8 cellular contexts compared by ENCODE assay signal in genomic region chr9:70413798-70414775, GRCh38. TPM values are rescaled to one million over a fixed set of nuclear protein-coding genes. Genes with fewer than 3 reads are reported as not detected.
A peak's percentile ranks its signal among the peaks of the same experiment; 100 is the strongest.
DNase-seq lines count a peak whose midpoint lies in the region; ATAC-seq and TF ChIP-seq lines count a peak whose summit lies in the region.

KLF9 (minus strand) TSS chr9:70414657; CDS start chr9:70413363, 1,294 bp downstream.

- H3K9me3 ChIP-seq in HEK293 (ENCODE audit: control insufficient read depth, insufficient read depth, low read depth, low read length) (no peaks in the 10 kb centered on the region), suprapubic skin (no peaks in the 10 kb centered on the region)

- 2% methylated on average over 25 of the region's 48 CpGs for WGBS in suprapubic skin

- peak; percentile 73 to 82 for ATAC-seq in activated naive CD4-positive, alpha-beta T cell treated with anti-CD3 and anti-CD28 coated beads, Interleukin-2, amount 50 U/mL, for 72 hours

- POLR2A ChIA-PET in HEK293 (lab: Yijun Ruan, JAX) = interaction anchor here (0.8 to 1.9 kb wide), 11 partner anchors 9 to 542 kb away, joined by 3 to 11 read pairs (median 4); no protein-coding TSS in a partner anchor

- H3K4me1 ChIP-seq in HEK293 (ENCODE audit: control insufficient read depth, insufficient read depth, low read length) (peaks cover 4% of the 10 kb centered on the region; the same call in 1 of the 2 replicates), suprapubic skin (peaks cover 53% of the 10 kb centered on the region)

- H3K36me3 ChIP-seq in HEK293 (ENCODE audit: control insufficient read depth in 2 of 2, insufficient read depth in 1 of 2, low read length in 2 of 2) (no peaks in the 10 kb centered on the region), suprapubic skin (no peaks in the 10 kb centered on the region)

- TF ChIP-seq POLR2A in suprapubic skin (IDR thresholded peaks at IDR 0.05) = peak; percentile 66 to 95

- peak within 1 kb of the TSS; percentile 94 for H3K4me3 ChIP-seq in HEK293 (ENCODE audit: low read depth, low read length)
- peak within 1 kb of the TSS; percentile 98 for H3K4me3 ChIP-seq in suprapubic skin

- DNase-seq in GM03348 (ENCODE audit: low spot score) = peak; percentile 91
- peak; percentile 96 for DNase-seq in MV-4-11 (lab: John Stamatoyannopoulos, UW)
- peak; percentile 78 for DNase-seq in SKM-1 treated with dmso at 0.1 percent for 144 hours (lab: John Stamatoyannopoulos, UW; ENCODE audit: unreplicated experiment)
- DNase-seq in activated naive CD4-positive, alpha-beta T cell treated with anti-CD3 and anti-CD28 coated beads, Interleukin-2, amount 50 U/mL, for 72 hours (ENCODE audit: low spot score in 2 of 2) = peak; percentile 82 to 91
- peak; percentile 98 for DNase-seq in globus pallidus (ENCODE audit: low spot score)
- DNase-seq in occipital lobe (lab: John Stamatoyannopoulos, UW) = peak; percentile 91
- DNase-seq in suprapubic skin (ENCODE audit: low spot score in 2 of 2) = peak; percentile 98

- H3K27ac Mint-ChIP-seq in activated naive CD4-positive, alpha-beta T cell treated with anti-CD3 and anti-CD28 coated beads, Interleukin-2, amount 50 U/mL, for 72 hours = peak within 1 kb of the TSS; percentile 99 to 100

- H3K9me3 Mint-ChIP-seq in activated naive CD4-positive, alpha-beta T cell treated with anti-CD3 and anti-CD28 coated beads, Interleukin-2, amount 50 U/mL, for 72 hours = no peaks in the 10 kb centered on the region

- H3K27me3 ChIP-seq in suprapubic skin = no peaks in the 10 kb centered on the region

- CTCF ChIA-PET in HEK293 (lab: Yijun Ruan, JAX) = interaction anchor here (0.8 to 2.0 kb wide), 10 partner anchors 10 to 188 kb away, joined by 3 to 16 read pairs (median 3); no protein-coding TSS in a partner anchor

- peaks cover 11 to 15% of the 10 kb centered on the region in 2 donors for H3K36me3 Mint-ChIP-seq in activated naive CD4-positive, alpha-beta T cell treated with anti-CD3 and anti-CD28 coated beads, Interleukin-2, amount 50 U/mL, for 72 hours

- TF ChIP-seq CTCF in HEK293 (tag by site-specific recombination; IDR thresholded peaks at IDR 0.05) (0 out of 2 replicates have a peak, but pooled peaks have one; percentile 14), suprapubic skin (IDR thresholded peaks at IDR 0.05) (no peak)

- H3K27ac ChIP-seq in HEK293 (ENCODE audit: extremely low read depth, low read depth, low read length) = peak within 1 kb of the TSS; percentile 79
- H3K27ac ChIP-seq in suprapubic skin = peak within 1 kb of the TSS; percentile 100

- peak; percentile 75 for TF ChIP-seq EP300 in suprapubic skin (IDR thresholded peaks at IDR 0.05)

TF ChIP-seq in HEK293, 187 proteins besides CTCF, POLR2A, EP300 and RAD21 (continues in another document):
- TF ChIP-seq ZNF785 (tag by site-specific recombination; IDR thresholded peaks at IDR 0.05) (no peak), AEBP2 (tag by site-specific recombination; IDR thresholded peaks at IDR 0.05; ENCODE audit: borderline replicate concordance) (no peak), ZFP37 (tag by site-specific recombination; IDR thresholded peaks at IDR 0.05) (peak; percentile 68; the same call in 1 of the 2 replicates), PRDM6 (tag by site-specific recombination; IDR thresholded peaks at IDR 0.05) (peak; percentile 63; the same call in 1 of the 2 replicates), ZBTB48 (tag by site-specific recombination; IDR thresholded peaks at IDR 0.05) (no peak), TRIM28 (IDR thresholded peaks at IDR 0.05; ENCODE audit: borderline replicate concordance, low read length) (peak; percentile 73; the same call in 1 of the 2 replicates), BCL11B (tag by site-specific recombination; IDR thresholded peaks at IDR 0.05; ENCODE audit: low read depth) (0 out of 2 replicates have a peak, but pooled peaks have one; percentile 22), ZFP69B (tag by site-specific recombination; IDR thresholded peaks at IDR 0.05) (peak; percentile 99), KLF9 (tag by site-specific recombination; IDR thresholded peaks at IDR 0.05; ENCODE audit: low read depth) (no peak), ZBTB26 (tag by site-specific recombination; optimal IDR thresholded peaks at IDR 0.05) (peak; percentile 38), GLIS1 (tag by site-specific recombination; IDR thresholded peaks at IDR 0.05) (peak; percentile 52; the same call in 1 of the 2 replicates), ZNF473 (tag by site-specific recombination; IDR thresholded peaks at IDR 0.05) (no peak), ZNF394 (tag by site-specific recombination; IDR thresholded peaks at IDR 0.05; ENCODE audit: borderline replicate concordance) (0 out of 2 replicates have a peak, but pooled peaks have one; percentile 50), ZBTB10 (tag by site-specific recombination; IDR thresholded peaks at IDR 0.05) (peak; percentile 79; the same call in 1 of the 2 replicates), ZNF24 (tag by site-specific recombination; IDR thresholded peaks at IDR 0.05) (0 out of 2 replicates have a peak, but pooled peaks have one; percentile 47), ZNF16 (tag by site-specific recombination; IDR thresholded peaks at IDR 0.05; ENCODE audit: low read depth) (no peak), GFI1B (tag by site-specific recombination; IDR thresholded peaks at IDR 0.05) (no peak), ZNF335 (tag by site-specific recombination; conservative IDR thresholded peaks at IDR 0.05) (peak; percentile 90), ZNF202 (tag by site-specific recombination; IDR thresholded peaks at IDR 0.05; ENCODE audit: borderline replicate concordance) (no peak), ZSCAN30 (tag by site-specific recombination; IDR thresholded peaks at IDR 0.05) (peak; percentile 50), SETDB1 (IDR thresholded peaks at IDR 0.05; ENCODE audit: insufficient read length, low read length) (peak; percentile 47), ZNF174 (tag by site-specific recombination; IDR thresholded peaks at IDR 0.05) (no peak), REPIN1 (tag by site-specific recombination; IDR thresholded peaks at IDR 0.05; ENCODE audit: low read depth) (no peak)

RNA-seq across cellular contexts. Expression of gene KLF9, which starts in this region (rescaled TPM):
- 10 to 100 TPM; 22.6 to 25.1 TPM for total RNA-seq in activated naive CD4-positive, alpha-beta T cell treated with anti-CD3 and anti-CD28 coated beads, Interleukin-2, amount 50 U/mL, for 72 hours
- total RNA-seq in occipital lobe = 16.8 TPM
- total RNA-seq in suprapubic skin = 100 to 1,000 TPM in 3 of 4 donors, 10 to 100 TPM in 1; 90.0 to 118 (median 109) TPM

Comparison
In these comparisons a context has a peak if more than half of its experiments do, and no peak if none do; other contexts are left out.
1. Peak in every context shown above with its lines: DNase-seq, ATAC-seq, H3K4me3 ChIP-seq and H3K27ac ChIP-seq.